ENCODE assay signal across 1 cellular context in the genomic region with DNA sequence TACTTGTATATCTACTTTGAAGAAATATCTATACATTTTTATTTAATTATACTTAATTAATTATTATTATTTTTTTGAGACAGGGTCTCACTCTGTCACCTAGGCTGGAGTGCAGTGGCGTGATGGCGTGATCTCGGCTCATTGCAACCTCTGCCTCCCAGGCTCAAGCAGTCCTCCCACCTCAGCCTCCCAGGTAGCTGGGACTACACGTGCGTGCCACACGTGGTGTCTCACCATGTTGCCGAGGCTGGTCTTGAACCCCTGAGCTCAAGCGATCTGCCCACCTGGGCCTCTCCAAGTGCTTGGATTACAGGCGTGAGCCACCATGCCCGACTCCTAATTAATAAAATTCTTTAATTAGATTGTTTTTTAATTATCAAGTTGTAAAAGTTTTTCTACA. TPM values are rescaled to one million over a fixed set of nuclear protein-coding genes. Genes with fewer than 3 reads are reported as not detected.
DNase-seq lines count a peak whose midpoint lies in the region.
"Not testable (repeated sequence)": the region's sequence is repeated elsewhere in the genome, so short reads cannot be mapped to it uniquely, and the experiment has no call there.

No MANE protein-coding gene starts in this region.

- not testable (repeated sequence) for H3K27me3 Mint-ChIP-seq in activated CD4-positive, alpha-beta T cell treated with anti-CD3 and anti-CD28 coated beads, Interleukin-2, amount 10 ng/mL, durations not matched to agents 24 days and 14 days

- not testable (repeated sequence) for H3K36me3 Mint-ChIP-seq in activated CD4-positive, alpha-beta T cell treated with anti-CD3 and anti-CD28 coated beads, Interleukin-2, amount 10 ng/mL, durations not matched to agents 24 days and 14 days (ENCODE audit: low read depth)

- H3K4me3 Mint-ChIP-seq in activated CD4-positive, alpha-beta T cell treated with anti-CD3 and anti-CD28 coated beads, Interleukin-2, amount 10 ng/mL, durations not matched to agents 24 days and 14 days = not testable (repeated sequence)

- DNase-seq in activated CD4-positive, alpha-beta T cell treated with anti-CD3 and anti-CD28 coated beads, Interleukin-2, amount 10 ng/mL, durations not matched to agents 24 days and 14 days = peak; percentile 21

- H3K27ac Mint-ChIP-seq in activated CD4-positive, alpha-beta T cell treated with anti-CD3 and anti-CD28 coated beads, Interleukin-2, amount 10 ng/mL, durations not matched to agents 24 days and 14 days = not testable (repeated sequence)

- not testable (repeated sequence) for H3K9me3 Mint-ChIP-seq in activated CD4-positive, alpha-beta T cell treated with anti-CD3 and anti-CD28 coated beads, Interleukin-2, amount 10 ng/mL, durations not matched to agents 24 days and 14 days

- not testable (repeated sequence) for H3K4me1 Mint-ChIP-seq in activated CD4-positive, alpha-beta T cell treated with anti-CD3 and anti-CD28 coated beads, Interleukin-2, amount 10 ng/mL, durations not matched to agents 24 days and 14 days

- intact Hi-C loops in activated CD4-positive, alpha-beta T cell treated with anti-CD3 and anti-CD28 coated beads, Interleukin-2, amount 10 ng/mL, durations not matched to agents 24 days and 14 days (cut with micrococcal nuclease) = not testable (repeated sequence)

RNA-seq across cellular contexts. Expression of gene FOCAD, which starts 10.5 kb away (rescaled TPM):
- 32.0 and 36.4 TPM in 2 replicates for total RNA-seq in activated CD4-positive, alpha-beta T cell treated with anti-CD3 and anti-CD28 coated beads, Interleukin-2, amount 10 ng/mL, durations not matched to agents 24 days and 14 days

RNA-seq across cellular contexts. Expression of gene MLLT3, which starts 51.2 kb away (rescaled TPM):
- total RNA-seq in activated CD4-positive, alpha-beta T cell treated with anti-CD3 and anti-CD28 coated beads, Interleukin-2, amount 10 ng/mL, durations not matched to agents 24 days and 14 days = 26.5 and 27.8 TPM in 2 replicates
